In the genomic region with DNA sequence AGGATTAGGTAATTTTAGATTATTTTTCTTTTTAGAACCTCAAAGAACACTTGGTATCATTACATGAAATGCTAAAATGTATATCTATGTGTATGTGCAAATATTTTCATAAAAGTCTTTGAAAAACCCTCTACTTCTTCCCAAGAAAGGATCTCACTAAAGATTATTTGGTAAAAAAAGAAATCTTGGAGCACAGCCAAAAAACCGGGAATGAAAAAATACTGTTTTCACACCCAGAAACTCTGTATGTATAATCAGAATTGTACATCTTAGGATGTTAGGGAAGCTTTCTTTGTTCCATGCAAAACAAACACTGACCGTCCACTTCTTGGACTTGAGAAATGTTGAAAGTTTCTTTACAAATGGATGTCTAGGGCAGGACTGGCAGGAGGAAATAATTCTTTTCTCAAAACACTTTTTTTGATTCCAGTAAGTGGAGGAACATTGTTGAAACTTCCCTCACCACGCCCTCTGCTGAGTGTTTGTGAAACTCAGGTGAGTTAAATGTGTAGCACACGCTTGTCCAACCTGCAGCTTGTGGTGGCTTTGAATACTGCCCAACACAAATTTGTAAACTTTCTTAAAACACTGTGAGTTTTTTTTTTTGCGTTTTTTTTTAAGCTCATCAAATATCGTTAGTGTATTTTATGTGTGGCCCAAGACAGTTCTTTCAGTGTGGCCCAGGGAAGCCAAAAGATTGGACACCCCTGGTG, we compare ENCODE assay signal across 1 cellular context.
TF ChIP-seq lines count a peak whose summit lies in the region.

No MANE protein-coding gene starts in this region.

TF ChIP-seq in HepG2, 621 proteins besides CTCF, POLR2A, EP300 and RAD21 (continued from another document):
- TF ChIP-seq STAG1 (CRISPR knock-in tag; IDR thresholded peaks at IDR 0.05) (0 out of 2 replicates have a peak, but pooled peaks have one; percentile 9), KDM3A (CRISPR knock-in tag; IDR thresholded peaks at IDR 0.05; ENCODE audit: low read depth) (no peak)
TF ChIP-seq in HepG2: peak in this region for 1.
